Comparison of ENCODE assay signal across 7 cellular contexts in genomic region chr7:22452142-22452763, GRCh38. TPM values are rescaled to one million over a fixed set of nuclear protein-coding genes. Genes with fewer than 3 reads are reported as not detected.
A peak's percentile ranks its signal among the peaks of the same experiment; 100 is the strongest.
DNase-seq lines count a peak whose midpoint lies in the region; ATAC-seq, FAIRE-seq and TF ChIP-seq lines count a peak whose summit lies in the region.

No MANE protein-coding gene starts in this region.

- no peak for ATAC-seq in HG03439 (IDR thresholded peaks at IDR 0.05; ENCODE audit: unreplicated experiment)

- peak; percentile 21 for FAIRE-seq in GM18507 (lab: Jason Lieb, UNC)

- BruUV-seq in PC-9 (replicated peaks; lab: Mats Ljungman, UMichigan), result no TSS peak

- no peaks in the 10 kb centered on the region for H3F3A ChIP-seq in PC-9 (ENCODE audit: insufficient read depth, low read depth)

- no peaks in the 10 kb centered on the region for H3K79me2 ChIP-seq in PC-9 (ENCODE audit: low read depth)

- no peaks in the 10 kb centered on the region for H3K9me2 ChIP-seq in PC-9 (ENCODE audit: insufficient read depth)

- DNase-seq in GM18507 (ENCODE audit: extremely low spot score, insufficient read length, low read depth), result no peak
- DNase-seq in PC-9, result peak in 1 of 2 experiments; percentile 56
- DNase-seq in dorsolateral prefrontal cortex, result peak in 9 of 10 donors; percentile 64 to 83 (median 74)
- peak; percentile 38 to 89 for DNase-seq in lower leg skin (ENCODE audit: low spot score in 2 of 2)
- DNase-seq in stimulated activated CD8-positive, alpha-beta memory T cell treated with anti-CD3 and anti-CD28 coated beads, Interleukin-7, amount 100 ng/mL, for 24 hours (ENCODE audit: low read depth), result peak; percentile 11
- DNase-seq in DMS153 treated with DMSO at 0.1 percent for 48 hours (lab: John Stamatoyannopoulos, UW; ENCODE audit: unreplicated experiment), result no peak

- TF ChIP-seq CTCF in PC-9 (conservative IDR thresholded peaks at IDR 0.05) (peak; percentile 63), dorsolateral prefrontal cortex (IDR thresholded peaks at IDR 0.05 in 54 of 56, conservative IDR thresholded peaks at IDR 0.05 in 2 of 56; ENCODE audit: low read depth in 1 of 56, partially characterized antibody in 56 of 56) (peak; percentile 28 to 84 (median 71)), lower leg skin (IDR thresholded peaks at IDR 0.05) (no peak)

- 15 to 24% methylated on average over 16 of the region's 16 CpGs for WGBS in lower leg skin, 2 donors

- H3K27ac ChIP-seq in PC-9 (no peak overlapping the region), dorsolateral prefrontal cortex (peak overlapping the region in 56 of 59 donors; percentile 13 to 88 (median 72))

- H3K36me3 ChIP-seq in PC-9 (ENCODE audit: low read depth), result no peaks in the 10 kb centered on the region

- H3K4me2 ChIP-seq in PC-9, result no peak overlapping the region

- TF ChIP-seq POLR2A in lower leg skin (IDR thresholded peaks at IDR 0.05), result no peak

- no peaks in the 10 kb centered on the region for H3K27me3 ChIP-seq in PC-9 (ENCODE audit: insufficient read depth, low read depth)
- no peaks in the 10 kb centered on the region for H3K27me3 ChIP-seq in dorsolateral prefrontal cortex

- no peaks in the 10 kb centered on the region for H4K20me1 ChIP-seq in PC-9 (ENCODE audit: insufficient read depth)

- no peaks in the 10 kb centered on the region for H3K9me3 ChIP-seq in PC-9 (ENCODE audit: insufficient read depth, low read depth)

- CTCF ChIA-PET in PC-9 (lab: Charles Lee), result interaction anchor here (0.6 kb wide), 1 partner anchor 584 kb away, joined by 7 read pairs; no protein-coding TSS in a partner anchor

- H2AFZ ChIP-seq in PC-9, result no peak overlapping the region

- POLR2A ChIA-PET in PC-9 (lab: Charles Lee; ENCODE audit: unreplicated experiment), result no interaction called here

- H3K4me3 ChIP-seq in PC-9 (no peak overlapping the region), dorsolateral prefrontal cortex (peak overlapping the region in 58 of 59 donors; percentile 16 to 70 (median 47)), lower leg skin (ENCODE audit: low read depth, poor library complexity, severe bottlenecking) (no peak overlapping the region)

- intact Hi-C loops in PC-9 (cut with micrococcal nuclease; ENCODE audit: unreplicated experiment), result loop anchor here (1.0 to 5.0 kb wide), 2 partner anchors 220 to 342 kb away; no protein-coding TSS in a partner anchor
- intact Hi-C loops in dorsolateral prefrontal cortex (cut with DNase I), result loop anchor here (5.0 to 10.0 kb wide), 2 partner anchors 97 to 100 kb away; partner anchors contain the start of gene RAPGEF5 (in 1 of the 2)
- intact Hi-C loops in lower leg skin (cut with DNase I; ENCODE audit: low total_unique reads), result no loop called here

- H3K4me1 ChIP-seq in PC-9 (replicated peaks; ENCODE audit: insufficient read depth), result no peaks in the 10 kb centered on the region

RNA-seq across cellular contexts. Expression of gene STEAP1B, which starts 47.7 kb away (rescaled TPM):
- 0.35 TPM in 2 replicates for total RNA-seq in PC-9 (2021)
- 10 to 100 TPM in 29 of 120 experiments, 1 to 10 TPM in 91; 2.0 to 18.9 (median 7.7) TPM for total RNA-seq in dorsolateral prefrontal cortex
- total RNA-seq in lower leg skin, result 1 to 10 TPM in 1 of 4 donors, under 1 TPM in 1, not detected in 2; 0.29 to 1.4 TPM

Comparison
In these comparisons a context has a peak if more than half of its experiments do, and no peak if none do; other contexts are left out.
1. DNase-seq: peak in dorsolateral prefrontal cortex (9 of 10), lower leg skin (2 of 2) and stimulated activated CD8-positive, alpha-beta memory T cell treated with anti-CD3 and anti-CD28 coated beads, Interleukin-7, amount 100 ng/mL, for 24 hours (single experiment); none in GM18507 (single experiment) and DMS153 treated with DMSO at 0.1 percent for 48 hours (single experiment).
2. H3K4me3 ChIP-seq: peak in dorsolateral prefrontal cortex (58 of 59); none in PC-9 (single experiment) and lower leg skin (single experiment).
3. CTCF ChIP-seq: peak in PC-9 (single experiment) and dorsolateral prefrontal cortex (56 of 56); none in lower leg skin (0 of 3).